Comparison of ENCODE assay signal across 19 cellular contexts in the genomic region with DNA sequence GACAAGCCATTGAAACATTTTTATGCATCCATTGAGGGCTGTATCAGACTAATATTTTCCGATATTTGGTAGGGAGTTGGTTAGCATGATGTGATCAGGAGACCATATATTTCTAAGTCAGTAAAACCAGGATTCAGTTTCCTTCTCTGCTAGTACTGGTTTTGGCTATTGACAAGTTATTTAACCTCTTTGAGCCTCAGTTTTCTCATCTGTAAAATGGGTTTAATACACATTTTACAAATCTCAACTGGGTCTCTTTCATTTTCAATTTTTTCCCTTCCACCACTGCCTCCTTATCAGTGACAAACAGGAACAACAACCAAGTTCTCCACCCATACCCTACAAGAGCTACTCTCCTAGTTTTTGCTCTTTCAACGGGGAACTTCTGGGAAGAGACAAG. TPM values are rescaled to one million over a fixed set of nuclear protein-coding genes. Genes with fewer than 3 reads are reported as not detected.
A peak's percentile ranks its signal among the peaks of the same experiment; 100 is the strongest.
DNase-seq lines count a peak whose midpoint lies in the region; ATAC-seq, FAIRE-seq and TF ChIP-seq lines count a peak whose summit lies in the region.
"Had no signal": no experiment of that assay in that cellular context is flagged by ENCODE, and none has a peak within 500 bp of the region (broad histone marks: within the 10 kb centered on the region; RNA-seq: fewer than 3 reads in every experiment).

No MANE protein-coding gene starts in this region.

- POLR2A ChIA-PET in HepG2 (lab: Yijun Ruan, JAX), result interaction anchor here (0.7 kb wide), 1 partner anchor 63 kb away, joined by 3 read pairs; no protein-coding TSS in a partner anchor

- TF ChIP-seq CTCF in HepG2 (CRISPR knock-in tag; IDR thresholded peaks at IDR 0.05) (no peak), right lobe of liver (IDR thresholded peaks at IDR 0.05) (no peak), bronchial epithelial cell (IDR thresholded peaks at IDR 0.05; ENCODE audit: insufficient read depth, low read length, severe bottlenecking) (no peak)

- H3K4me2 ChIP-seq in HepG2 (ENCODE audit: low read depth, low read length), result no peak overlapping the region

- H4K20me1 ChIP-seq in HepG2 (ENCODE audit: insufficient read depth, low read length), result no peaks in the 10 kb centered on the region
- H4K20me1 ChIP-seq: BLaER1 treated with 17β-estradiol and CSF1 and Interleukin-3, amounts not matched to agents 10 nM and 100 nM had no signal

- H3K4me3 ChIP-seq in HepG2 (replicated peaks in 1 of 3; ENCODE audit: insufficient read depth in 1 of 3, low read depth in 2 of 3, low read length in 3 of 3) (no peak overlapping the region), right lobe of liver (no peak overlapping the region), bronchial epithelial cell (ENCODE audit: low read depth, low read length) (no peak overlapping the region)
- H3K4me3 ChIP-seq: BLaER1 treated with 17β-estradiol and CSF1 and Interleukin-3, amounts not matched to agents 10 nM and 100 nM; GM12878 had no signal

- H3K9me3 ChIP-seq in HepG2 (ENCODE audit: low read length) (no peaks in the 10 kb centered on the region), right lobe of liver (no peaks in the 10 kb centered on the region)
- H3K9me3 ChIP-seq: BLaER1 treated with 17β-estradiol and CSF1 and Interleukin-3, amounts not matched to agents 10 nM and 100 nM had no signal

- H3K36me3 ChIP-seq in HepG2 (replicated peaks in 1 of 2; ENCODE audit: control insufficient read depth in 1 of 2, insufficient read depth in 2 of 2, low read length in 2 of 2) (no peaks in the 10 kb centered on the region), right lobe of liver (no peaks in the 10 kb centered on the region), bronchial epithelial cell (ENCODE audit: control insufficient read depth, insufficient read depth, low read length) (no peaks in the 10 kb centered on the region)
- H3K36me3 ChIP-seq: BLaER1 treated with 17β-estradiol and CSF1 and Interleukin-3, amounts not matched to agents 10 nM and 100 nM had no signal

- no peak overlapping the region for H2AFZ ChIP-seq in HepG2 (ENCODE audit: low read length)

- no TSS peak for BruUV-seq in HepG2 (replicated peaks; lab: Mats Ljungman, UMichigan)

- 48% methylated on average over 2 of the region's 2 CpGs for WGBS in HepG2 (ENCODE audit: low lambda C conversion rate)
- WGBS in right lobe of liver (ENCODE audit: insufficient coverage, low coverage, low lambda C conversion rate, missing lambda C conversion rate), result 79% methylated on average over 2 of the region's 2 CpGs

- no peak overlapping the region for H3K27ac ChIP-seq in HepG2 (ENCODE audit: extremely low read length, insufficient read depth, low read length)
- no peak overlapping the region for H3K27ac ChIP-seq in right lobe of liver
- H3K27ac ChIP-seq: BLaER1 treated with 17β-estradiol and CSF1 and Interleukin-3, amounts not matched to agents 10 nM and 100 nM had no signal

- TF ChIP-seq POLR2A in HepG2 (IDR thresholded peaks at IDR 0.05; ENCODE audit: insufficient read depth in 1 of 2, low read depth in 2 of 2, low read length in 2 of 2) (no peak), right lobe of liver (IDR thresholded peaks at IDR 0.05) (no peak), erythroblast (IDR thresholded peaks at IDR 0.05; ENCODE audit: low read length) (peak; percentile 11)

- H3K9ac ChIP-seq in HepG2 (ENCODE audit: insufficient read depth, low read depth, low read length), result no peak overlapping the region
- H3K9ac ChIP-seq: BLaER1 treated with 17β-estradiol and CSF1 and Interleukin-3, amounts not matched to agents 10 nM and 100 nM had no signal

- TF ChIP-seq EP300 in HepG2 (IDR thresholded peaks at IDR 0.05; ENCODE audit: low read depth in 2 of 2, low read length in 2 of 2), result no peak
- no peak for TF ChIP-seq EP300 in HepG2 (CRISPR knock-in tag; IDR thresholded peaks at IDR 0.05; ENCODE audit: borderline replicate concordance)

- CTCF ChIA-PET in HepG2 (lab: Yijun Ruan, JAX; ENCODE audit: low intra/inter-chr PET ratio, low total read pairs), result no interaction called here

- in situ Hi-C loops in HepG2 (cut with HindIII; ENCODE audit: extremely low pct_ligation_motif_present, low pct_unique_long_range_greater_than_20kb), result no loop called here

- no peak for TF ChIP-seq RAD21 in HepG2 (CRISPR knock-in tag; IDR thresholded peaks at IDR 0.05)

- no peaks in the 10 kb centered on the region for H3K79me2 ChIP-seq in HepG2 (ENCODE audit: insufficient read depth, low read length)

- no peak for FAIRE-seq in HepG2 (lab: Jason Lieb, UNC)
- FAIRE-seq in bronchial epithelial cell (lab: Jason Lieb, UNC), result no peak
- FAIRE-seq: GM12878, HTR-8/SVneo had no signal

- H3K4me1 ChIP-seq in HepG2 (ENCODE audit: insufficient read depth, low read length) (peaks cover 28% of the 10 kb centered on the region), right lobe of liver (peaks cover 0 to 18% (median 0%) of the 10 kb centered on the region in 4 donors)

- no peak for ATAC-seq in HepG2
- ATAC-seq in right lobe of liver, result no peak
- ATAC-seq: CD8-positive, alpha-beta T cell; GM12878 had no signal

- H3K27me3 ChIP-seq in HepG2 (ENCODE audit: control insufficient read depth in 1 of 2, insufficient read depth in 2 of 2, low read length in 2 of 2) (peaks cover 2 to 3% of the 10 kb centered on the region in 2 experiments; a peak in 2 of 5 replicates), right lobe of liver (no peaks in the 10 kb centered on the region), bronchial epithelial cell (ENCODE audit: control insufficient read depth, insufficient read depth, low read length) (no peaks in the 10 kb centered on the region)

- intact Hi-C loops in HepG2 (cut with micrococcal nuclease; ENCODE audit: unreplicated experiment), result no loop called here
- intact Hi-C loops in right lobe of liver (cut with DNase I), result loop anchor here in 1 of 2 donors (10.0 kb wide), 1 partner anchor 59 kb away; a partner anchor contains a TSS

- DNase-seq in HepG2 (ENCODE audit: low spot score), result no peak
- DNase-seq in right lobe of liver, result no peak
- peak; percentile 65 for DNase-seq in bronchial epithelial cell (ENCODE audit: low read depth)
- peak; percentile 50 to 63 for DNase-seq in erythroblast (lab: John Stamatoyannopoulos, UW)
- no peak for DNase-seq in NCI-H1436 (lab: John Stamatoyannopoulos, UW)
- no peak for DNase-seq in HuH-7 (ENCODE audit: low spot score)
- no peak for DNase-seq in central memory CD4-positive, alpha-beta T cell
- no peak for DNase-seq in NCI-H1694 (lab: John Stamatoyannopoulos, UW)
- DNase-seq: 8988T; Calu3; CD8-positive, alpha-beta T cell; DMS53; DND-41; EL; GOT3; H9 had no signal

TF ChIP-seq in HepG2, 621 proteins besides CTCF, POLR2A, EP300 and RAD21:
- TF ChIP-seq HIVEP1 (CRISPR knock-in tag; IDR thresholded peaks at IDR 0.05) (no peak), KLF11 (CRISPR knock-in tag; IDR thresholded peaks at IDR 0.05) (no peak), PAF1 (CRISPR knock-in tag; IDR thresholded peaks at IDR 0.05) (no peak), ZNF629 (CRISPR knock-in tag; conservative IDR thresholded peaks at IDR 0.05) (peak; percentile 88), CHD4 (IDR thresholded peaks at IDR 0.05; ENCODE audit: borderline replicate concordance, low read length) (peak; percentile 52; the same call in 1 of the 2 replicates), TARDBP (CRISPR knock-in tag; IDR thresholded peaks at IDR 0.05) (no peak), ZSCAN9 (CRISPR knock-in tag; IDR thresholded peaks at IDR 0.05; ENCODE audit: borderline replicate concordance) (no peak), MEIS1 (CRISPR knock-in tag; IDR thresholded peaks at IDR 0.05; ENCODE audit: borderline replicate concordance) (no peak)
- TF ChIP-seq, protein P1, sequence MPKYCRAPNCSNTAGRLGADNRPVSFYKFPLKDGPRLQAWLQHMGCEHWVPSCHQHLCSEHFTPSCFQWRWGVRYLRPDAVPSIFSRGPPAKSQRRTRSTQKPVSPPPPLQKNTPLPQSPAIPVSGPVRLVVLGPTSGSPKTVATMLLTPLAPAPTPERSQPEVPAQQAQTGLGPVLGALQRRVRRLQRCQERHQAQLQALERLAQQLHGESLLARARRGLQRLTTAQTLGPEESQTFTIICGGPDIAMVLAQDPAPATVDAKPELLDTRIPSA (CRISPR knock-in tag; IDR thresholded peaks at IDR 0.05; ENCODE audit: borderline replicate concordance), result no peak
- TF ChIP-seq, protein P2, sequence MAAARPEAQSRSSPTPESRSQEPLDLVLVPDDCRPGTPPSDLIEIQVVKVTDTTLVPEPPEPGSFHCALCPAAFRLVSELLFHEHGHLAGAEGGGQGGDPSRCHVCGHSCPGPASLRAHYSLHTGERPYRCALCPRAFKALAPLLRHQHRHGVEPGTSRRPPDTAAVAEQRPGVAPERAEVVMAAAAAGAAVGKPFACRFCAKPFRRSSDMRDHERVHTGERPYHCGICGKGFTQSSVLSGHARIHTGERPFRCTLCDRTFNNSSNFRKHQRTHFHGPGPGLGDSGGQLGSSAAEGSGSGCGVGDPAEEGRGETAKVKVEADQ (CRISPR knock-in tag; IDR thresholded peaks at IDR 0.05; ENCODE audit: borderline replicate concordance), result no peak

RNA-seq across cellular contexts. Expression of a gene that starts 6.3 kb away (rescaled TPM):
- total RNA-seq in HepG2 (2016; rRNA removed; fragmentation: Illumina TruSeq; extraction: Trizol) (154 and 315 TPM in 2 replicates), right lobe of liver (100 to 1,000 TPM; 184 to 255 (median 252) TPM), bronchial epithelial cell (504 and 567 TPM in 2 replicates)
- total RNA-seq in HepG2 (2016; cell fraction: cytosol; rRNA removed; fragmentation: Illumina TruSeq; extraction: Trizol; ENCODE audit: low read depth), result 34.6 and 35.6 TPM in 2 replicates
- 137 and 320 TPM in 2 replicates for total RNA-seq in HepG2 (2016; cell fraction: insoluble cytoplasmic fraction; rRNA removed; fragmentation: Illumina TruSeq; extraction: Trizol)
- 41.4 and 45.9 TPM in 2 replicates for total RNA-seq in HepG2 (2016; cell fraction: membrane; rRNA removed; fragmentation: Illumina TruSeq; extraction: Trizol)
- total RNA-seq in HepG2 (2016; cell fraction: nucleus; rRNA removed; fragmentation: Illumina TruSeq; extraction: Trizol), result 264 and 296 TPM in 2 replicates
- 591 and 594 TPM in 2 replicates for polyA plus RNA-seq in HepG2 (2011; rRNA removed)
- 396 and 486 TPM in 2 replicates for polyA plus RNA-seq in HepG2 (2011; cell fraction: cytosol; rRNA removed)
- polyA plus RNA-seq in HepG2 (2011; cell fraction: nucleus; rRNA removed), result 223 and 286 TPM in 2 replicates
- 481 and 597 TPM in 2 replicates for polyA plus RNA-seq in HepG2 (2012)
- 12.9 and 14.3 TPM in 2 replicates for polyA plus RNA-seq in HepG2 (2016; cell fraction: cytosol; fragmentation: Illumina TruSeq; extraction: Trizol; ENCODE audit: low read depth)
- 150 and 155 TPM in 2 replicates for polyA plus RNA-seq in HepG2 (2016; cell fraction: insoluble cytoplasmic fraction; fragmentation: Illumina TruSeq; extraction: Trizol; ENCODE audit: low read depth)
- 25.1 and 29.6 TPM in 2 replicates for polyA plus RNA-seq in HepG2 (2016; cell fraction: membrane; fragmentation: Illumina TruSeq; extraction: Trizol; ENCODE audit: low read depth)
- polyA plus RNA-seq in HepG2 (2016; cell fraction: nucleus; fragmentation: Illumina TruSeq; extraction: Trizol; ENCODE audit: insufficient read depth, low read depth), result 409 and 433 TPM in 2 replicates
- 59.6 and 259 TPM in 2 replicates for polyA minus RNA-seq in HepG2 (2011; rRNA and poly(A)+ RNA removed; ENCODE audit: low replicate concordance)
- polyA minus RNA-seq in HepG2 (2011; cell fraction: cytosol; rRNA and poly(A)+ RNA removed), result 166 and 220 TPM in 2 replicates
- polyA minus RNA-seq in HepG2 (2011; cell fraction: nucleus; rRNA and poly(A)+ RNA removed), result 124 and 168 TPM in 2 replicates

Comparison
In these comparisons a context has a peak if more than half of its experiments do, and no peak if none do; other contexts are left out.
1. DNase-seq: peak in bronchial epithelial cell (single experiment) and erythroblast (2 of 2); none in HepG2 (single experiment), right lobe of liver (0 of 3), NCI-H1436 (single experiment), HuH-7 (single experiment), central memory CD4-positive, alpha-beta T cell (single experiment) and NCI-H1694 (single experiment).